In genomic region chr10:75284097-75284485, GRCh38 we compare ENCODE assay signal across 16 cellular contexts. TPM values are rescaled to one million over a fixed set of nuclear protein-coding genes. Genes with fewer than 3 reads are reported as not detected.
A peak's percentile ranks its signal among the peaks of the same experiment; 100 is the strongest.
DNase-seq lines count a peak whose midpoint lies in the region; ATAC-seq and TF ChIP-seq lines count a peak whose summit lies in the region.
"Had no signal": no experiment of that assay in that cellular context is flagged by ENCODE, and none has a peak within 500 bp of the region (broad histone marks: within the 10 kb centered on the region; RNA-seq: fewer than 3 reads in every experiment).

No MANE protein-coding gene starts in this region.

- H3K79me2 ChIP-seq in GM23338 (replicated peaks; ENCODE audit: insufficient read depth): no peaks in the 10 kb centered on the region

- H3K36me3 ChIP-seq in GM23338 (ENCODE audit: insufficient read depth): no peaks in the 10 kb centered on the region

- CTCF ChIA-PET in WTC11 (lab: Charles Lee): interaction anchor here (0.6 to 2.2 kb wide), 6 partner anchors 10 to 517 kb away, joined by 3 to 10 read pairs (median 4); partner anchors contain the start of gene COMTD1

- H3K4me2 ChIP-seq in GM23338: peak overlapping the region; percentile 88

- DNase-seq in GM23338 (ENCODE audit: low spot score) (no peak), WTC11 (ENCODE audit: low spot score) (no peak), progenitor cell of endocrine pancreas (ENCODE audit: low spot score, unreplicated experiment) (no peak)
- no peak for DNase-seq in activated CD4-positive, alpha-beta T cell treated with anti-CD3 and anti-CD28 coated beads for 4 hours
- DNase-seq: CD8-positive, alpha-beta T cell; effector memory CD4-positive, alpha-beta T cell; MV-4-11; naive B cell; NCI-H524 treated with DMSO at 0.1 percent for 48 hours; SHP77 treated with DMSO at 0.1 percent for 48 hours had no signal

- peaks cover 18% of the 10 kb centered on the region for H3K27me3 Mint-ChIP-seq in GM23338 (ENCODE audit: insufficient read depth, low read depth, poor library complexity)
- peaks cover 52% of the 10 kb centered on the region for H3K27me3 Mint-ChIP-seq in WTC11 (ENCODE audit: low read depth)
- H3K27me3 Mint-ChIP-seq in progenitor cell of endocrine pancreas: peaks cover 21% of the 10 kb centered on the region

- peaks cover 9% of the 10 kb centered on the region for H3K4me1 ChIP-seq in GM23338 (ENCODE audit: insufficient read depth)

- no peaks in the 10 kb centered on the region; the same call in 2 of the 3 replicates for H3K9me3 Mint-ChIP-seq in GM23338
- H3K9me3 Mint-ChIP-seq in WTC11: peaks cover 11% of the 10 kb centered on the region
- peaks cover 3% of the 10 kb centered on the region for H3K9me3 Mint-ChIP-seq in progenitor cell of endocrine pancreas (ENCODE audit: low read depth)
- H3K9me3 Mint-ChIP-seq: activated T-helper 17 cell treated with anti-CD3 and anti-CD28 coated beads, Interleukin-2, amount 50 U/mL, for 72 hours; CD8-positive, alpha-beta T cell; central memory CD8-positive, alpha-beta T cell had no signal

- peak overlapping the region; percentile 88; the same call in 1 of the 2 replicates for H2AFZ ChIP-seq in GM23338

- peaks cover 7% of the 10 kb centered on the region; the same call in 1 of the 2 replicates for H3K9me2 ChIP-seq in GM23338 (ENCODE audit: insufficient read depth)

- no peak overlapping the region for H3K27ac Mint-ChIP-seq in GM23338
- H3K27ac Mint-ChIP-seq in WTC11: no peak overlapping the region
- H3K27ac Mint-ChIP-seq in progenitor cell of endocrine pancreas: no peak overlapping the region
- H3K27ac Mint-ChIP-seq: activated T-helper 17 cell treated with anti-CD3 and anti-CD28 coated beads, Interleukin-2, amount 50 U/mL, for 72 hours; CD8-positive, alpha-beta T cell; naive B cell had no signal

- H3F3A ChIP-seq in GM23338 (replicated peaks; ENCODE audit: low read depth): no peaks in the 10 kb centered on the region

- H3K4me3 Mint-ChIP-seq in GM23338 (peak overlapping the region; percentile 82), WTC11 (peak overlapping the region; percentile 74; the same call in 1 of the 2 replicates), progenitor cell of endocrine pancreas (ENCODE audit: low read depth) (peak overlapping the region; percentile 4)
- H3K4me3 Mint-ChIP-seq: activated T-helper 17 cell treated with anti-CD3 and anti-CD28 coated beads, Interleukin-2, amount 50 U/mL, for 72 hours; CD8-positive, alpha-beta T cell; central memory CD8-positive, alpha-beta T cell had no signal

- H4K20me1 ChIP-seq in GM23338 (replicated peaks; ENCODE audit: insufficient read depth): no peaks in the 10 kb centered on the region

- POLR2A ChIA-PET in WTC11 (lab: Charles Lee): no interaction called here

- H3K4me3 ChIP-seq in GM23338 (peak overlapping the region; percentile 73), iPS-18c (ENCODE audit: insufficient read depth, low read depth, low read length) (peak overlapping the region; percentile 58; the same call in 1 of the 2 replicates)

- H3K36me3 Mint-ChIP-seq in GM23338 (ENCODE audit: low read depth) (no peaks in the 10 kb centered on the region), WTC11 (no peaks in the 10 kb centered on the region), progenitor cell of endocrine pancreas (ENCODE audit: insufficient read depth) (no peaks in the 10 kb centered on the region)
- H3K36me3 Mint-ChIP-seq: CD8-positive, alpha-beta T cell; naive B cell had no signal

- no peaks in the 10 kb centered on the region for H3K9me3 ChIP-seq in iPS-18c (ENCODE audit: control insufficient read depth, insufficient read depth, low read length)

- TF ChIP-seq CTCF in GM23338 (conservative IDR thresholded peaks at IDR 0.05; ENCODE audit: low read depth in 2 of 2) (no peak), WTC11 (IDR thresholded peaks at IDR 0.05) (no peak), progenitor cell of endocrine pancreas (IDR thresholded peaks at IDR 0.05; ENCODE audit: unreplicated experiment) (no peak)

- ATAC-seq in GM23338: no peak; the same call in 2 of the 3 replicates
- no peak for ATAC-seq in WTC11
- ATAC-seq in HG03469 (IDR thresholded peaks at IDR 0.05; ENCODE audit: unreplicated experiment): no peak
- no peak for ATAC-seq in GM21390 (IDR thresholded peaks at IDR 0.05; ENCODE audit: unreplicated experiment)
- ATAC-seq in HG02970 (IDR thresholded peaks at IDR 0.05; ENCODE audit: low FRiP score, unreplicated experiment): no peak
- ATAC-seq: activated T-helper 17 cell treated with anti-CD3 and anti-CD28 coated beads, Interleukin-2, amount 50 U/mL, for 72 hours; CD8-positive, alpha-beta T cell had no signal

- no peak overlapping the region for H3K27ac ChIP-seq in GM23338 (ENCODE audit: low read depth)

- H3K4me1 Mint-ChIP-seq in GM23338: peaks cover 19% of the 10 kb centered on the region
- H3K4me1 Mint-ChIP-seq in WTC11: peaks cover 14% of the 10 kb centered on the region
- peaks cover 33% of the 10 kb centered on the region for H3K4me1 Mint-ChIP-seq in progenitor cell of endocrine pancreas (ENCODE audit: low read depth)
- H3K4me1 Mint-ChIP-seq: activated T-helper 17 cell treated with anti-CD3 and anti-CD28 coated beads, Interleukin-2, amount 50 U/mL, for 72 hours; central memory CD8-positive, alpha-beta T cell; naive B cell had no signal

- H3K27me3 ChIP-seq in GM23338 (ENCODE audit: insufficient read depth): peaks cover 18% of the 10 kb centered on the region; the same call in 1 of the 2 replicates

TF ChIP-seq in GM23338, 12 proteins besides CTCF, POLR2A, EP300 and RAD21 (continues in another document):
- no peak for TF ChIP-seq NANOG (IDR thresholded peaks at IDR 0.05; ENCODE audit: borderline replicate concordance)
- no peak for TF ChIP-seq ZNF114 (CRISPR knock-in tag; IDR thresholded peaks at IDR 0.05)
- TF ChIP-seq POLR2AphosphoS5 (IDR thresholded peaks at IDR 0.05; ENCODE audit: low read depth): no peak

TF ChIP-seq in WTC11, 78 proteins besides CTCF, POLR2A, EP300 and RAD21:
- no peak for TF ChIP-seq CBFB (CRISPR knock-in tag; IDR thresholded peaks at IDR 0.05; ENCODE audit: low read depth)
- no peak for TF ChIP-seq SOX15 (CRISPR knock-in tag; IDR thresholded peaks at IDR 0.05)
- TF ChIP-seq ETV6 (CRISPR knock-in tag; IDR thresholded peaks at IDR 0.05): no peak
- no peak for TF ChIP-seq ZNF396 (CRISPR knock-in tag; IDR thresholded peaks at IDR 0.05; ENCODE audit: borderline replicate concordance)
- no peak for TF ChIP-seq ZNF423 (CRISPR knock-in tag; IDR thresholded peaks at IDR 0.05)
- TF ChIP-seq, protein P1, sequence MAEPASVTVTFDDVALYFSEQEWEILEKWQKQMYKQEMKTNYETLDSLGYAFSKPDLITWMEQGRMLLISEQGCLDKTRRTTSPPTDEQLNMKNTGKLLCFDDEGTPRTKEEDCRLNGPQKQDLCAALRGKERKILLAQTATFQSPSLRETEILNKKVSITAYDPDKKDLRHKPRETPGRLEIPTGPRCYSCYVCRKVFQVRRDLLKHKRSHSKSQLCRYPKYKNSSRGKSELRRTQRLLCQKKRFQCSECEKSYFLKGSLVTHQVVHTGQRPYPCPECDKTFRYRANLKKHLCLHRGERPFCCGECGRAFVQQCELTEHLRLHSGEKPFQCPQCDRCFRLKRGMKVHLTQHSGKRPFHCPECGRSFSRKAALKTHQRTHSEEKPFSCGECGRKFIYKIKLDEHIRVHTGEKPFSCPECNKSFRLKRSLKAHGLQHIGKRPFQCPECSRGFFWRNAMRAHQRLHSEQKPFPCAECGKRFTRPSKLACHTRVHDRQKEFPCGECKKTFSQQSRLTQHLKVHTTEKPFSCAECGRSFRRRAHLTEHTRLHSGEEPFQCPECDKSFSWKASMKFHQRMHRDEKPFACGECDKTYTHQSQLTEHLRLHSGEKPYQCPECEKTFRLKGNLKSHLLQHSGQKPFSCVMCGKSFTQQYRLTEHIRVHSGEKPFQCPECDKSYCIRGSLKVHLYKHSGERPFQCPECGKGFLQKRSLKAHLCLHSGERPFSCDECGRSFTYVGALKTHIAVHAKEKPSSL (CRISPR knock-in tag; conservative IDR thresholded peaks at IDR 0.05): no peak
- TF ChIP-seq TEAD4 (CRISPR knock-in tag; IDR thresholded peaks at IDR 0.05): no peak
- TF ChIP-seq SMAD4 (CRISPR knock-in tag; IDR thresholded peaks at IDR 0.05): no peak
- no peak for TF ChIP-seq SP1 (CRISPR knock-in tag; conservative IDR thresholded peaks at IDR 0.05)
- TF ChIP-seq MXD4 (CRISPR knock-in tag; IDR thresholded peaks at IDR 0.05; ENCODE audit: borderline replicate concordance): no peak
- no peak for TF ChIP-seq NFATC4 (CRISPR knock-in tag; IDR thresholded peaks at IDR 0.05)
- TF ChIP-seq, protein P2, sequence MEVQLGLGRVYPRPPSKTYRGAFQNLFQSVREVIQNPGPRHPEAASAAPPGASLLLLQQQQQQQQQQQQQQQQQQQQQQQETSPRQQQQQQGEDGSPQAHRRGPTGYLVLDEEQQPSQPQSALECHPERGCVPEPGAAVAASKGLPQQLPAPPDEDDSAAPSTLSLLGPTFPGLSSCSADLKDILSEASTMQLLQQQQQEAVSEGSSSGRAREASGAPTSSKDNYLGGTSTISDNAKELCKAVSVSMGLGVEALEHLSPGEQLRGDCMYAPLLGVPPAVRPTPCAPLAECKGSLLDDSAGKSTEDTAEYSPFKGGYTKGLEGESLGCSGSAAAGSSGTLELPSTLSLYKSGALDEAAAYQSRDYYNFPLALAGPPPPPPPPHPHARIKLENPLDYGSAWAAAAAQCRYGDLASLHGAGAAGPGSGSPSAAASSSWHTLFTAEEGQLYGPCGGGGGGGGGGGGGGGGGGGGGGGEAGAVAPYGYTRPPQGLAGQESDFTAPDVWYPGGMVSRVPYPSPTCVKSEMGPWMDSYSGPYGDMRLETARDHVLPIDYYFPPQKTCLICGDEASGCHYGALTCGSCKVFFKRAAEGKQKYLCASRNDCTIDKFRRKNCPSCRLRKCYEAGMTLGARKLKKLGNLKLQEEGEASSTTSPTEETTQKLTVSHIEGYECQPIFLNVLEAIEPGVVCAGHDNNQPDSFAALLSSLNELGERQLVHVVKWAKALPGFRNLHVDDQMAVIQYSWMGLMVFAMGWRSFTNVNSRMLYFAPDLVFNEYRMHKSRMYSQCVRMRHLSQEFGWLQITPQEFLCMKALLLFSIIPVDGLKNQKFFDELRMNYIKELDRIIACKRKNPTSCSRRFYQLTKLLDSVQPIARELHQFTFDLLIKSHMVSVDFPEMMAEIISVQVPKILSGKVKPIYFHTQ (CRISPR knock-in tag; IDR thresholded peaks at IDR 0.05): no peak
- TF ChIP-seq ELF4 (CRISPR knock-in tag; IDR thresholded peaks at IDR 0.05; ENCODE audit: low read depth): no peak
- TF ChIP-seq ZNF232 (CRISPR knock-in tag; IDR thresholded peaks at IDR 0.05): no peak
- no peak for TF ChIP-seq JAZF1 (CRISPR knock-in tag; IDR thresholded peaks at IDR 0.05)
- TF ChIP-seq ATF1 (CRISPR knock-in tag; IDR thresholded peaks at IDR 0.05): no peak
- TF ChIP-seq OVOL2 (CRISPR knock-in tag; IDR thresholded peaks at IDR 0.05; ENCODE audit: borderline replicate concordance): no peak

RNA-seq across cellular contexts. Expression of gene COMTD1, which starts 48.3 kb away (rescaled TPM):
- total RNA-seq in GM23338 (2014; rRNA removed; shearing (Covaris generic)): 39.6 and 40.0 TPM in 2 replicates
- polyA plus RNA-seq in GM23338 (2016; fragmentation: Nextera tagmentation; extraction: Ambion mirVana): 46.7 and 54.1 TPM in 2 replicates
- 46.3 to 49.5 TPM (median 47.8 TPM) in 3 replicates for total RNA-seq in WTC11 (2021)
- 18.4 and 19.9 TPM in 2 replicates for total RNA-seq in progenitor cell of endocrine pancreas

Comparison
In these comparisons a context has a peak if more than half of its experiments do, and no peak if none do; other contexts are left out.
1. H3K4me3 Mint-ChIP-seq: peak in every context shown above with its lines; median percentile 82 in GM23338; 74 in WTC11; 4 in progenitor cell of endocrine pancreas.